ENCODE assay signal across 8 cellular contexts in the genomic region with DNA sequence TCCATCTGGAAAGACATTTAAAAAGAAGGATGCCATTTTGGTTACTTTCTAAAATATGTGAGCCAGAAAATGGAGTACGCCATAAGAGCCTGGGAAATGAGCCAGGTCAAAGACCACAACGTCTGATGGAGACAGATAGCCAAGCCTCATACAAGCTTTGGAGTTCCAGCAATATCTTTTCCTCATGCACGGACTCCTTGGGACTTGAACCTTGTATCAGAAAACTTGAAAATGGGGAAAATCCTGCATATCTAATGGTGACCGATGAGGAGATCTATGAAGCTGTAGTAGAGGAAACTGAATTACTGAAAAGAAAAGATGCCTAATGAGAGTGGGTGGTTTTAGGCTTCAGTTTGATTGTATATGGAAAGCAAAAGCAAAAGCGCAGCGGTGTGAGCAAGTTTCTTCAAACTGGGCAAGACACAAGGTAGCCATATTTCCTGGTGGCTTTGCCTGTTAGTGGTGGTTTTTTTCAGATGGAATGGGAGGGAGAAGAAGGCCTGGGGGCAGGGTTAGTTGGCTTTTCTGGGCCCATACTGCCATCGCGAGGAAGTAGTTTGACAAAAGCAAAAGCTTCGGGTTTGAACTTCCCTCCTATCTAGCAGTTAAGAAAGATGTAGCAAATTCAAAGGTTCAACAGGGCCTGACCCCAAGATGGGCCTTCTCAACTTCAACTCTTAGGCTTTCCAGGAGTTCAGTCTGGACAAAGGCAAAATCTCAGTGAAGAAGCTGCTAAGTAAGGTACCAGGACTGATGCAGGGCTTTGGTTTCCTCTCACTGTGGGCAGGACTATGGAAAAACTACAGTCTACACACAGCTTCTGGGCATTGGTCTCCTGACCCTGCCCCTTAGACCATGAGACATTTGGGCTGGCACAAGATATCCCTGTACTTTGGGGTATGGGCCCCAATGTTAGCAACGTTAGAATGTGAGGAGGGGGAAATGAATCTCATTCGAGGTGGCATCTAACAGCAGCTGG.
DNase-seq lines count a peak whose midpoint lies in the region; ATAC-seq and TF ChIP-seq lines count a peak whose summit lies in the region.

No MANE protein-coding gene starts in this region.

- no peaks in the 10 kb centered on the region; the same call in 1 of the 2 replicates for H4K20me1 ChIP-seq in GM23338 (replicated peaks; ENCODE audit: insufficient read depth)

- peak overlapping the region; percentile 92 for H3K27ac Mint-ChIP-seq in activated naive CD4-positive, alpha-beta T cell treated with anti-CD3 and anti-CD28 coated beads, Interleukin-2, amount 50 U/mL, for 24 hours
- H3K27ac Mint-ChIP-seq in immature natural killer cell, result peak overlapping the region; percentile 90 to 95 (median 92)
- no peak overlapping the region for H3K27ac Mint-ChIP-seq in GM23338

- in situ Hi-C loops in SK-MEL-5 (cut with HindIII; ENCODE audit: low pct_unique_long_range_greater_than_20kb, low sequenced_read_pairs), result no loop called here

- no peak overlapping the region for H2AFZ ChIP-seq in GM23338

- H3K4me2 ChIP-seq in GM23338, result no peak overlapping the region

- DNase-seq in SK-MEL-5 (ENCODE audit: low read depth, low spot score), result peak; percentile 89
- peak; percentile 94 to 97 (median 95) for DNase-seq in immature natural killer cell
- DNase-seq in stimulated activated CD4-positive, alpha-beta T cell treated with anti-CD3 and anti-CD28 coated beads, Interleukin-4, amount 100 ng/mL, for 4 hours, result peak; percentile 50 to 71
- DNase-seq in GM23338 (ENCODE audit: low spot score), result no peak
- no peak for DNase-seq in NCI-H1092 treated with DMSO at 0.1 percent for 48 hours (lab: John Stamatoyannopoulos, UW)

- no peaks in the 10 kb centered on the region for H3K27me3 Mint-ChIP-seq in activated naive CD4-positive, alpha-beta T cell treated with anti-CD3 and anti-CD28 coated beads, Interleukin-2, amount 50 U/mL, for 24 hours
- H3K27me3 Mint-ChIP-seq in immature natural killer cell (ENCODE audit: low read depth in 3 of 3) (peaks cover 3 to 14% (median 12%) of the 10 kb centered on the region in 3 donors), GM23338 (ENCODE audit: insufficient read depth, low read depth, poor library complexity) (no peaks in the 10 kb centered on the region)

- no peak overlapping the region for H3K27ac ChIP-seq in GM23338 (ENCODE audit: low read depth)

- peak overlapping the region; percentile 82 for H3K4me3 Mint-ChIP-seq in activated naive CD4-positive, alpha-beta T cell treated with anti-CD3 and anti-CD28 coated beads, Interleukin-2, amount 50 U/mL, for 24 hours
- H3K4me3 Mint-ChIP-seq in immature natural killer cell (peak overlapping the region; percentile 89 to 90 (median 89)), GM23338 (no peak overlapping the region)

- peaks cover 26% of the 10 kb centered on the region for H3K4me1 Mint-ChIP-seq in activated naive CD4-positive, alpha-beta T cell treated with anti-CD3 and anti-CD28 coated beads, Interleukin-2, amount 50 U/mL, for 24 hours
- H3K4me1 Mint-ChIP-seq in immature natural killer cell, result peaks cover 32 to 33% of the 10 kb centered on the region in 2 donors
- no peaks in the 10 kb centered on the region for H3K4me1 Mint-ChIP-seq in GM23338

- H3K4me1 ChIP-seq in GM23338 (ENCODE audit: insufficient read depth), result no peaks in the 10 kb centered on the region

- H3K36me3 Mint-ChIP-seq in activated naive CD4-positive, alpha-beta T cell treated with anti-CD3 and anti-CD28 coated beads, Interleukin-2, amount 50 U/mL, for 24 hours, result no peaks in the 10 kb centered on the region
- H3K36me3 Mint-ChIP-seq in immature natural killer cell, result no peaks in the 10 kb centered on the region
- H3K36me3 Mint-ChIP-seq in GM23338 (ENCODE audit: low read depth), result peaks cover 73% of the 10 kb centered on the region

- no peaks in the 10 kb centered on the region for H3F3A ChIP-seq in GM23338 (replicated peaks; ENCODE audit: low read depth)

- no peaks in the 10 kb centered on the region for H3K27me3 ChIP-seq in GM23338 (ENCODE audit: insufficient read depth)

- H3K79me2 ChIP-seq in GM23338 (replicated peaks; ENCODE audit: insufficient read depth), result peaks cover 38% of the 10 kb centered on the region

- no peaks in the 10 kb centered on the region for H3K9me2 ChIP-seq in GM23338 (ENCODE audit: insufficient read depth)

- H3K4me3 ChIP-seq in GM23338, result no peak overlapping the region

- no peaks in the 10 kb centered on the region for H3K9me3 Mint-ChIP-seq in activated naive CD4-positive, alpha-beta T cell treated with anti-CD3 and anti-CD28 coated beads, Interleukin-2, amount 50 U/mL, for 24 hours
- H3K9me3 Mint-ChIP-seq in immature natural killer cell, result no peaks in the 10 kb centered on the region
- peaks cover 10% of the 10 kb centered on the region for H3K9me3 Mint-ChIP-seq in GM23338

- no peak for TF ChIP-seq CTCF in GM23338 (conservative IDR thresholded peaks at IDR 0.05; ENCODE audit: low read depth in 2 of 2)

- peak; percentile 81 for ATAC-seq in GM18520 (IDR thresholded peaks at IDR 0.05; ENCODE audit: unreplicated experiment)
- ATAC-seq in HG02852 (IDR thresholded peaks at IDR 0.05; ENCODE audit: unreplicated experiment), result peak; percentile 89
- ATAC-seq in GM23338, result no peak

- H3K36me3 ChIP-seq in GM23338 (ENCODE audit: insufficient read depth), result peaks cover 8% of the 10 kb centered on the region; the same call in 1 of the 2 replicates

TF ChIP-seq in GM23338, 12 proteins besides CTCF, POLR2A, EP300 and RAD21 (continues in another document):
- TF ChIP-seq STAT1 (IDR thresholded peaks at IDR 0.05; ENCODE audit: unreplicated experiment), result no peak
- no peak for TF ChIP-seq EZH2phosphoT487 (IDR thresholded peaks at IDR 0.05; ENCODE audit: unreplicated experiment)
- TF ChIP-seq NANOG (IDR thresholded peaks at IDR 0.05; ENCODE audit: borderline replicate concordance), result no peak
- no peak for TF ChIP-seq ZNF331 (CRISPR knock-in tag; IDR thresholded peaks at IDR 0.05; ENCODE audit: low read depth)
- TF ChIP-seq, protein P1, sequence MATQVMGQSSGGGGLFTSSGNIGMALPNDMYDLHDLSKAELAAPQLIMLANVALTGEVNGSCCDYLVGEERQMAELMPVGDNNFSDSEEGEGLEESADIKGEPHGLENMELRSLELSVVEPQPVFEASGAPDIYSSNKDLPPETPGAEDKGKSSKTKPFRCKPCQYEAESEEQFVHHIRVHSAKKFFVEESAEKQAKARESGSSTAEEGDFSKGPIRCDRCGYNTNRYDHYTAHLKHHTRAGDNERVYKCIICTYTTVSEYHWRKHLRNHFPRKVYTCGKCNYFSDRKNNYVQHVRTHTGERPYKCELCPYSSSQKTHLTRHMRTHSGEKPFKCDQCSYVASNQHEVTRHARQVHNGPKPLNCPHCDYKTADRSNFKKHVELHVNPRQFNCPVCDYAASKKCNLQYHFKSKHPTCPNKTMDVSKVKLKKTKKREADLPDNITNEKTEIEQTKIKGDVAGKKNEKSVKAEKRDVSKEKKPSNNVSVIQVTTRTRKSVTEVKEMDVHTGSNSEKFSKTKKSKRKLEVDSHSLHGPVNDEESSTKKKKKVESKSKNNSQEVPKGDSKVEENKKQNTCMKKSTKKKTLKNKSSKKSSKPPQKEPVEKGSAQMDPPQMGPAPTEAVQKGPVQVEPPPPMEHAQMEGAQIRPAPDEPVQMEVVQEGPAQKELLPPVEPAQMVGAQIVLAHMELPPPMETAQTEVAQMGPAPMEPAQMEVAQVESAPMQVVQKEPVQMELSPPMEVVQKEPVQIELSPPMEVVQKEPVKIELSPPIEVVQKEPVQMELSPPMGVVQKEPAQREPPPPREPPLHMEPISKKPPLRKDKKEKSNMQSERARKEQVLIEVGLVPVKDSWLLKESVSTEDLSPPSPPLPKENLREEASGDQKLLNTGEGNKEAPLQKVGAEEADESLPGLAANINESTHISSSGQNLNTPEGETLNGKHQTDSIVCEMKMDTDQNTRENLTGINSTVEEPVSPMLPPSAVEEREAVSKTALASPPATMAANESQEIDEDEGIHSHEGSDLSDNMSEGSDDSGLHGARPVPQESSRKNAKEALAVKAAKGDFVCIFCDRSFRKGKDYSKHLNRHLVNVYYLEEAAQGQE (IDR thresholded peaks at IDR 0.05; ENCODE audit: unreplicated experiment), result no peak
- TF ChIP-seq EZH2 (IDR thresholded peaks at IDR 0.05; ENCODE audit: low read depth, unreplicated experiment), result no peak
- TF ChIP-seq POLR2AphosphoS5 (IDR thresholded peaks at IDR 0.05; ENCODE audit: low read depth), result no peak
- TF ChIP-seq, protein P2, sequence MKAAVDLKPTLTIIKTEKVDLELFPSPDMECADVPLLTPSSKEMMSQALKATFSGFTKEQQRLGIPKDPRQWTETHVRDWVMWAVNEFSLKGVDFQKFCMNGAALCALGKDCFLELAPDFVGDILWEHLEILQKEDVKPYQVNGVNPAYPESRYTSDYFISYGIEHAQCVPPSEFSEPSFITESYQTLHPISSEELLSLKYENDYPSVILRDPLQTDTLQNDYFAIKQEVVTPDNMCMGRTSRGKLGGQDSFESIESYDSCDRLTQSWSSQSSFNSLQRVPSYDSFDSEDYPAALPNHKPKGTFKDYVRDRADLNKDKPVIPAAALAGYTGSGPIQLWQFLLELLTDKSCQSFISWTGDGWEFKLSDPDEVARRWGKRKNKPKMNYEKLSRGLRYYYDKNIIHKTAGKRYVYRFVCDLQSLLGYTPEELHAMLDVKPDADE (IDR thresholded peaks at IDR 0.05), result no peak
- no peak for TF ChIP-seq CREB1 (CRISPR knock-in tag; IDR thresholded peaks at IDR 0.05; ENCODE audit: low read depth)
- no peak for TF ChIP-seq JUNB (IDR thresholded peaks at IDR 0.05; ENCODE audit: unreplicated experiment)
- no peak for TF ChIP-seq ZNF114 (CRISPR knock-in tag; IDR thresholded peaks at IDR 0.05)

Comparison
In these comparisons a context has a peak if more than half of its experiments do, and no peak if none do; other contexts are left out.
1. DNase-seq: peak in SK-MEL-5 (single experiment), immature natural killer cell (3 of 3) and stimulated activated CD4-positive, alpha-beta T cell treated with anti-CD3 and anti-CD28 coated beads, Interleukin-4, amount 100 ng/mL, for 4 hours (2 of 2); none in GM23338 (single experiment) and NCI-H1092 treated with DMSO at 0.1 percent for 48 hours (single experiment).